Comparison of ENCODE assay signal across 20 cellular contexts in genomic region chr7:1717095-1717483, GRCh38. TPM values are rescaled to one million over a fixed set of nuclear protein-coding genes. Genes with fewer than 3 reads are reported as not detected.
DNase-seq lines count a peak whose midpoint lies in the region; ATAC-seq and TF ChIP-seq lines count a peak whose summit lies in the region.
"Had no signal": no experiment of that assay in that cellular context is flagged by ENCODE, and none has a peak within 500 bp of the region (broad histone marks: within the 10 kb centered on the region; RNA-seq: fewer than 3 reads in every experiment).

No MANE protein-coding gene starts in this region.

- H3K4me1 ChIP-seq in NT2/D1 (ENCODE audit: insufficient read depth, insufficient read length) (peaks cover 50% of the 10 kb centered on the region), Panc1 (ENCODE audit: control insufficient read depth, insufficient read depth, low read length) (peaks cover 30% of the 10 kb centered on the region), adipocyte (ENCODE audit: control insufficient read depth, insufficient read depth, low read length) (peaks cover 18% of the 10 kb centered on the region)

- no TSS peak for BruUV-seq in Panc1 (replicated peaks; lab: Mats Ljungman, UMichigan)

- no peaks in the 10 kb centered on the region for H3F3A ChIP-seq in neural cell (ENCODE audit: insufficient read depth, low read length, poor library complexity, severe bottlenecking)

- no peak for TF ChIP-seq POLR2A in erythroblast (IDR thresholded peaks at IDR 0.05; ENCODE audit: low read length)

- CTCF ChIA-PET in Panc1 (lab: Charles Lee), result no interaction called here

- H3K4me2 ChIP-seq in neural cell (ENCODE audit: low read length), result no peak overlapping the region
- H3K4me2 ChIP-seq: GM23338 had no signal

- POLR2A ChIA-PET in Panc1 (lab: Charles Lee), result interaction anchor here (0.6 kb wide), 1 partner anchor 1004 kb away, joined by 3 read pairs; no protein-coding TSS in a partner anchor

- no peaks in the 10 kb centered on the region for H4K20me1 ChIP-seq in neural cell (ENCODE audit: insufficient read depth)

- H3K27me3 ChIP-seq in NT2/D1 (ENCODE audit: insufficient read depth, insufficient read length), result no peaks in the 10 kb centered on the region
- no peaks in the 10 kb centered on the region for H3K27me3 ChIP-seq in Panc1 (ENCODE audit: control insufficient read depth, insufficient read depth, low read length)
- no peaks in the 10 kb centered on the region for H3K27me3 ChIP-seq in adipocyte (replicated peaks; ENCODE audit: control insufficient read depth, insufficient read depth, low read length)
- no peaks in the 10 kb centered on the region for H3K27me3 ChIP-seq in neural cell (ENCODE audit: insufficient read depth, low read depth, low read length)

- H2AFZ ChIP-seq in neural cell (ENCODE audit: low read depth, low read length), result no peak overlapping the region
- H2AFZ ChIP-seq: GM23338 had no signal

- no peak for TF ChIP-seq EP300 in neural cell (conservative IDR thresholded peaks at IDR 0.05; ENCODE audit: poor library complexity, severe bottlenecking)

- intact Hi-C loops in Panc1 (cut with micrococcal nuclease; ENCODE audit: unreplicated experiment), result no loop called here

- H3K9ac ChIP-seq in NT2/D1 (ENCODE audit: insufficient read length, low read depth) (peak overlapping the region; percentile 23), adipocyte (ENCODE audit: low read length) (peak overlapping the region; percentile 60), neural cell (ENCODE audit: low read length) (peak overlapping the region; percentile 20)

- ATAC-seq in Panc1, result peak; percentile 31
- no peak for ATAC-seq in HG03025 (IDR thresholded peaks at IDR 0.05; ENCODE audit: low FRiP score, unreplicated experiment)
- ATAC-seq: GM23338 had no signal

- H3K27ac ChIP-seq in Panc1 (ENCODE audit: low read length) (no peak overlapping the region), neural cell (ENCODE audit: low read length) (no peak overlapping the region)
- H3K27ac ChIP-seq: C4-2B had no signal

- no peaks in the 10 kb centered on the region for H3K79me2 ChIP-seq in neural cell (replicated peaks; ENCODE audit: insufficient read depth, low read length)

- TF ChIP-seq RAD21 in neural cell (conservative IDR thresholded peaks at IDR 0.05), result no peak

- no peak for DNase-seq in NT2/D1 (ENCODE audit: low read depth, low spot score)
- DNase-seq in Panc1 (ENCODE audit: low read depth, low spot score), result no peak
- no peak for DNase-seq in adipocyte (ENCODE audit: low read depth)
- no peak for DNase-seq in erythroblast (lab: John Stamatoyannopoulos, UW)
- DNase-seq in GM13976 (ENCODE audit: low spot score), result no peak
- DNase-seq: CD8-positive, alpha-beta memory T cell; HCEC 1CT; Karpas-422; NCI-H1694; NCI-H2081; NCI-H2171 treated with DMSO at 0.1 percent for 48 hours; NCI-H524 treated with DMSO at 0.1 percent for 48 hours; NCI-H82 had no signal

- H3K4me3 ChIP-seq in NT2/D1 (ENCODE audit: insufficient read length, low read depth) (no peak overlapping the region), Panc1 (ENCODE audit: low read depth in 2 of 2, low read length in 2 of 2) (no peak overlapping the region), adipocyte (ENCODE audit: low read length) (peak overlapping the region; percentile 20), neural cell (ENCODE audit: low read length) (no peak overlapping the region)
- H3K4me3 ChIP-seq: GM23338 had no signal

- TF ChIP-seq CTCF in Panc1 (IDR thresholded peaks at IDR 0.05) (no peak), neural cell (IDR thresholded peaks at IDR 0.05; ENCODE audit: poor library complexity, severe bottlenecking) (no peak), GM13976 (IDR thresholded peaks at IDR 0.05; ENCODE audit: borderline replicate concordance, control extremely low read depth, extremely low read depth, insufficient read depth, missing control alignments) (no peak)

- no peaks in the 10 kb centered on the region for H3K9me2 ChIP-seq in neural cell (ENCODE audit: insufficient read depth, low read length)

- H3K36me3 ChIP-seq in NT2/D1 (ENCODE audit: insufficient read depth, insufficient read length, low read length) (peaks cover 5% of the 10 kb centered on the region), Panc1 (ENCODE audit: control insufficient read depth, insufficient read depth, low read length) (peaks cover 4% of the 10 kb centered on the region; the same call in 1 of the 2 replicates), adipocyte (ENCODE audit: control insufficient read depth, insufficient read depth, low read length, severe bottlenecking) (no peaks in the 10 kb centered on the region), neural cell (ENCODE audit: insufficient read depth, low read length) (no peaks in the 10 kb centered on the region)

- in situ Hi-C loops in Panc1 (cut with HindIII; ENCODE audit: low pct_unique_long_range_greater_than_20kb, low sequenced_read_pairs) (no loop called here), GM13976 (cut with MboI; ENCODE audit: low sequenced_read_pairs, unreplicated experiment) (no loop called here)

- no peaks in the 10 kb centered on the region for H3K9me3 ChIP-seq in NT2/D1 (ENCODE audit: insufficient read depth, low read length)
- H3K9me3 ChIP-seq in Panc1 (ENCODE audit: control insufficient read depth, insufficient read depth, low read depth, low read length), result no peaks in the 10 kb centered on the region
- peaks cover 6% of the 10 kb centered on the region for H3K9me3 ChIP-seq in adipocyte (ENCODE audit: control insufficient read depth, low read length)
- no peaks in the 10 kb centered on the region for H3K9me3 ChIP-seq in neural cell (ENCODE audit: low read length)

TF ChIP-seq in neural cell, 6 proteins besides CTCF, POLR2A, EP300 and RAD21:
- TF ChIP-seq EZH2 (IDR thresholded peaks at IDR 0.05; ENCODE audit: borderline replicate concordance, insufficient read depth, low read length, poor library complexity, severe bottlenecking) (no peak), SMC3 (conservative IDR thresholded peaks at IDR 0.05; ENCODE audit: poor library complexity) (no peak), REST (IDR thresholded peaks at IDR 0.05; ENCODE audit: borderline replicate concordance) (no peak), POLR2AphosphoS5 (IDR thresholded peaks at IDR 0.05) (no peak), TAF1 (IDR thresholded peaks at IDR 0.05; ENCODE audit: low read depth) (no peak), MXI1 (conservative IDR thresholded peaks at IDR 0.05; ENCODE audit: poor library complexity, severe bottlenecking) (no peak)

RNA-seq across cellular contexts. Expression of gene ELFN1, which starts 47.0 kb away (rescaled TPM):
- total RNA-seq in Panc1 (2021; ENCODE audit: unreplicated experiment), result 39.0 TPM
- polyA plus RNA-seq in Panc1 (2012; ENCODE audit: insufficient read length), result 71.7 TPM
- 11.8 and 13.9 TPM in 2 replicates for polyA plus RNA-seq in neural cell
- polyA minus RNA-seq in neural cell, result 14.5 and 15.8 TPM in 2 replicates
- total RNA-seq: Calu3, M059J, OCI-LY7 had no signal
